ENCODE assay signal across 9 cellular contexts in the genomic region with DNA sequence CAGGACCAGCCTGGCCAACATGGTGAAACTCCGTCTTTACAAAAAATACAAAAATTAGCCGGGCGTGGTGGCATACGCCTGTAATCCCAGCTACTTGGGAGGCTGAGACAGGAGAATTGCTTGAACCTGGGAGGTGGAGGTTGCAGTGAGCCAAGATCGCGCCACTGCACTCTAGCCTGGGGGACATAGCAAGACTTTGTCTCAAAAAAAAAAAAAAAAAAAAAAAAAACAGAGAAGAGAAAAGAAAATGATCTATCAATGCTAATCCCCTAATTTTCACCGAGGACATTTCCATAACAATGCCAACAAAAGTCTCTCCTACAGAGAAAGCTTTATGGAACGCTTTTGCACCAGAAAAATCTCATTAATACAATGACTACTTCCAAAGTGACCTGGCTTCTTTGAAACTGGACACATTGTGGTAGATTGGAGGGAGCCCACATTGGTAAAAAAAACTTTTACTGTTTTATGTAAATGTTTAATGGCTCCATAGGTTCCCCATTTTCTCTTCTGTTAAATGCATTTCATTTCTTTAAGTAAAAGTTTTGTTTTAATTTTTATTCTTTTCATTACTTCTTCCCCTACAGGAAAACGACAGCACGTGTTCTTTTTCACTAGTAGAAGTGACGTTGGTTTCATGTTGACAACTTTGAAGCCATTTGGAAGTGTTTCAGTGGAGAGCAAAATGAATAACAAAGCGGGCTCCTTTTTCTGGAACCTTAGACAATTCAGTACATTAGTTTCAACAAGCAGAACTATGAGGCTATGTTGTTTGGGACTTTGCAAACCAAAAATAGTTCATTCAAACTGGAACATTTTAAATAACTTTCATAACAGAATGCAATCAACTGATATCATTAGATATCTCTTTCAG. TPM values are rescaled to one million over a fixed set of nuclear protein-coding genes. Genes with fewer than 3 reads are reported as not detected.
A peak's percentile ranks its signal among the peaks of the same experiment; 100 is the strongest.
DNase-seq lines count a peak whose midpoint lies in the region; ATAC-seq and TF ChIP-seq lines count a peak whose summit lies in the region.
"Had no signal": no experiment of that assay in that cellular context is flagged by ENCODE, and none has a peak within 500 bp of the region (broad histone marks: within the 10 kb centered on the region; RNA-seq: fewer than 3 reads in every experiment).

No MANE protein-coding gene starts in this region.

- DNase-seq in RWPE1 (ENCODE audit: low spot score), result no peak
- no peak for DNase-seq in esophagus squamous epithelium (lab: John Stamatoyannopoulos, UW)
- no peak for DNase-seq in trophoblast cell
- DNase-seq in amniotic stem cell (lab: John Stamatoyannopoulos, UW), result no peak
- DNase-seq in putamen (ENCODE audit: low spot score), result no peak

- no peak overlapping the region for H2AK5ac ChIP-seq in trophoblast cell (ENCODE audit: low read length)

- TF ChIP-seq CTCF in DOHH2 (IDR thresholded peaks at IDR 0.05; ENCODE audit: low read depth, low read length, poor library complexity, severe bottlenecking) (no peak), RWPE1 (conservative IDR thresholded peaks at IDR 0.05; ENCODE audit: low read depth) (no peak), esophagus squamous epithelium (IDR thresholded peaks at IDR 0.05) (no peak)

- no peak for TF ChIP-seq POLR2A in esophagus squamous epithelium (IDR thresholded peaks at IDR 0.05)

- H3K36me3 ChIP-seq in DOHH2 (ENCODE audit: control insufficient read depth, low read length), result peaks cover 39% of the 10 kb centered on the region
- H3K36me3 ChIP-seq in esophagus squamous epithelium, result peaks cover 0 to 48% (median 2%) of the 10 kb centered on the region in 3 donors
- peaks cover 2 to 3% of the 10 kb centered on the region in 2 experiments for H3K36me3 ChIP-seq in trophoblast cell (ENCODE audit: control insufficient read depth in 1 of 2, insufficient read depth in 2 of 2, low read length in 2 of 2)

- H3K4me2 ChIP-seq in DOHH2 (ENCODE audit: low read length), result peak overlapping the region; percentile 95
- peak overlapping the region; percentile 91 for H3K4me2 ChIP-seq in trophoblast cell (ENCODE audit: low read length)

- H3K79me2 ChIP-seq in DOHH2 (ENCODE audit: control insufficient read depth, low read length) (peaks cover 48% of the 10 kb centered on the region), trophoblast cell (ENCODE audit: control insufficient read depth, insufficient read depth, low read length, poor library complexity) (peaks cover 2% of the 10 kb centered on the region)

- H2BK12ac ChIP-seq in trophoblast cell (ENCODE audit: low read length), result no peak overlapping the region

- no peak overlapping the region for H3K18ac ChIP-seq in trophoblast cell (ENCODE audit: low read length)

- peak overlapping the region; percentile 57 for H2AFZ ChIP-seq in trophoblast cell (ENCODE audit: insufficient read depth, low read length, poor library complexity)

- no peaks in the 10 kb centered on the region for H4K20me1 ChIP-seq in DOHH2 (ENCODE audit: control insufficient read depth, insufficient read depth, low read depth, low read length)

- 42% methylated on average over 9 to 11 of the region's 12 CpGs for WGBS in esophagus squamous epithelium, 2 donors
- WGBS in trophoblast cell (ENCODE audit: extremely low coverage, insufficient coverage, insufficient read length), result no CpG with 5 or more reads among the region's 12 CpGs

- peak overlapping the region; percentile 21 for H4K12ac ChIP-seq in trophoblast cell (ENCODE audit: low read depth, low read length)

- POLR2A ChIA-PET in RWPE1 (lab: Yijun Ruan, JAX; ENCODE audit: low non-redundant PET), result interaction anchor here (0.6 kb wide), 1 partner anchor 369 kb away, joined by 3 read pairs; no protein-coding TSS in a partner anchor

- H3K4me3 ChIP-seq in DOHH2 (ENCODE audit: low read length), result peak overlapping the region; percentile 100
- peak overlapping the region; percentile 64 to 92 (median 88) for H3K4me3 ChIP-seq in esophagus squamous epithelium
- peak overlapping the region; percentile 83 for H3K4me3 ChIP-seq in trophoblast cell (ENCODE audit: low read depth, low read length)

- ATAC-seq in HG03175 (IDR thresholded peaks at IDR 0.05; ENCODE audit: unreplicated experiment) (no peak), GM21367 (IDR thresholded peaks at IDR 0.05; ENCODE audit: unreplicated experiment) (no peak)

- no peak overlapping the region for H3K14ac ChIP-seq in trophoblast cell (ENCODE audit: low read length)

- no peaks in the 10 kb centered on the region for H3F3A ChIP-seq in DOHH2 (ENCODE audit: control insufficient read depth, insufficient read depth)

- no peak overlapping the region for H4K91ac ChIP-seq in trophoblast cell (ENCODE audit: low read depth, low read length)

- H3K27ac ChIP-seq in DOHH2 (ENCODE audit: low read depth, low read length) (no peak overlapping the region), RWPE1 (peak overlapping the region; percentile 91), esophagus squamous epithelium (peak overlapping the region; percentile 89 to 95 (median 90)), trophoblast cell (ENCODE audit: low read depth, low read length) (no peak overlapping the region)

- intact Hi-C loops in esophagus squamous epithelium (cut with DNase I), result no loop called here

- H3K9me3 ChIP-seq in DOHH2 (ENCODE audit: control insufficient read depth, insufficient read depth, low read length) (no peaks in the 10 kb centered on the region), esophagus squamous epithelium (no peaks in the 10 kb centered on the region), trophoblast cell (ENCODE audit: insufficient read depth, low read depth, low read length) (no peaks in the 10 kb centered on the region)

- H3K23ac ChIP-seq in trophoblast cell (ENCODE audit: low read length), result no peak overlapping the region

- H4K8ac ChIP-seq in trophoblast cell (ENCODE audit: low read depth, low read length), result peak overlapping the region; percentile 84

- CTCF ChIA-PET in RWPE1 (lab: Yijun Ruan, JAX), result interaction anchor here (0.7 kb wide), 1 partner anchor 154 kb away, joined by 4 read pairs; no protein-coding TSS in a partner anchor

- peaks cover 28% of the 10 kb centered on the region for H3K4me1 ChIP-seq in DOHH2 (ENCODE audit: control insufficient read depth, low read length)
- H3K4me1 ChIP-seq in esophagus squamous epithelium, result peaks cover 5 to 48% (median 20%) of the 10 kb centered on the region in 3 donors
- H3K4me1 ChIP-seq in trophoblast cell (ENCODE audit: control insufficient read depth in 1 of 2, insufficient read depth in 2 of 2, low read length in 2 of 2), result no peaks in the 10 kb centered on the region

- H2BK5ac ChIP-seq in trophoblast cell (ENCODE audit: low read depth, low read length, poor library complexity), result no peak overlapping the region

- H3K9ac ChIP-seq in trophoblast cell (ENCODE audit: low read length), result no peak overlapping the region

- no peaks in the 10 kb centered on the region for H3K27me3 ChIP-seq in DOHH2 (ENCODE audit: control insufficient read depth, low read length)
- H3K27me3 ChIP-seq in esophagus squamous epithelium, result no peaks in the 10 kb centered on the region
- H3K27me3 ChIP-seq in trophoblast cell (ENCODE audit: insufficient read depth, low read length), result no peaks in the 10 kb centered on the region

- peak overlapping the region; percentile 40 for H2BK120ac ChIP-seq in trophoblast cell (ENCODE audit: insufficient read depth, low read length, poor library complexity)

- H3K79me1 ChIP-seq in trophoblast cell (ENCODE audit: low read length), result peaks cover 4% of the 10 kb centered on the region

- no peaks in the 10 kb centered on the region for H3K9me2 ChIP-seq in DOHH2 (replicated peaks; ENCODE audit: control insufficient read depth, low read length)

- no peak overlapping the region for H3K4ac ChIP-seq in trophoblast cell (ENCODE audit: low read depth, low read length)

RNA-seq across cellular contexts. Expression of a gene that starts 0.9 kb away (rescaled TPM):
- 10 to 100 TPM; 18.4 to 39.3 (median 30.2) TPM for total RNA-seq in esophagus squamous epithelium
- polyA plus RNA-seq in trophoblast cell (2013), result 12.1 and 12.5 TPM in 2 replicates

RNA-seq across cellular contexts. Expression of a gene that starts 1.2 kb away (rescaled TPM):
- total RNA-seq in esophagus squamous epithelium, result under 1 TPM in 3 of 4 donors, not detected in 1; 0.38 to 0.85 (median 0.61) TPM
- 0.24 and 0.38 TPM in 2 replicates for polyA plus RNA-seq in trophoblast cell (2013)

RNA-seq across cellular contexts. Expression of a gene that starts 48.1 kb away (rescaled TPM):
- not detected for total RNA-seq in esophagus squamous epithelium
- polyA plus RNA-seq in trophoblast cell (2013), result not detected in 2 replicates
- total RNA-seq: SK-MEL-5 had no signal

Comparison
In these comparisons a context has a peak if more than half of its experiments do, and no peak if none do; other contexts are left out.
1. H3K27ac ChIP-seq: peak in RWPE1 (single experiment) and esophagus squamous epithelium (4 of 4); none in DOHH2 (single experiment) and trophoblast cell (single experiment).
2. Peak in every context shown above with its lines, with median percentiles within 50 percentile points of each other: H3K4me3 ChIP-seq.